ENCODE assay signal across 24 cellular contexts in the genomic region with DNA sequence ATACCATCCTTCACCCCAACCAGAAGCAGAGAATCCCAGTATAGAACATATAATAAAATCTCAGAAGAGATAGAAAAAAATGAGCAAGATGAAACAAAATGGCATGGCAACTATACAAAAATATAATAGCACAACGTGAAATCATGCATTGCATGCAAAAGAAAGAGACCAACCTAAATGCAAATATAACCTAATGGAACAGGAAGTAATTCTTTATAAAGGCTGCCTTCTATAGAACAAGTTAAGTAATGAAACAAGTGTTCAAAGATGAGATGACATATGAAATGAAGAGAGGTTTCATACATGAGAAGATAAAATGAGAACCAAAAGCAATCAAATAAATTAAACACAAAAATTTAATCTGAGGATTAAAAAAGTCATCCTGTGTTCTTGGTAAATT. TPM values are rescaled to one million over a fixed set of nuclear protein-coding genes. Genes with fewer than 3 reads are reported as not detected.
A peak's percentile ranks its signal among the peaks of the same experiment; 100 is the strongest.
DNase-seq lines count a peak whose midpoint lies in the region; ATAC-seq and FAIRE-seq lines count a peak whose summit lies in the region.
"Had no signal": no experiment of that assay in that cellular context is flagged by ENCODE, and none has a peak within 500 bp of the region (broad histone marks: within the 10 kb centered on the region; RNA-seq: fewer than 3 reads in every experiment).

No MANE protein-coding gene starts in this region.

- no peaks in the 10 kb centered on the region for H3K79me2 ChIP-seq in Karpas-422 (ENCODE audit: low read length)

- H3K9me3 ChIP-seq in Karpas-422 (ENCODE audit: low read length): no peaks in the 10 kb centered on the region
- H3K9me3 ChIP-seq in right cardiac atrium (ENCODE audit: control insufficient read depth, low read length): no peaks in the 10 kb centered on the region

- H3K27ac ChIP-seq in Karpas-422 (ENCODE audit: low read length): peak overlapping the region; percentile 82
- H3K27ac ChIP-seq in right cardiac atrium (ENCODE audit: low read length): no peak overlapping the region
- H3K27ac ChIP-seq: C4-2B had no signal

- H2AFZ ChIP-seq in Karpas-422 (ENCODE audit: low read length): peak overlapping the region; percentile 22
- H2AFZ ChIP-seq: GM23338 had no signal

- H3K9me2 ChIP-seq in Karpas-422 (replicated peaks; ENCODE audit: insufficient read depth, low read length): no peaks in the 10 kb centered on the region; the same call in 1 of the 2 replicates

- H4K20me1 ChIP-seq in Karpas-422 (ENCODE audit: insufficient read depth, low read depth, low read length): no peaks in the 10 kb centered on the region

- peak overlapping the region; percentile 33; the same call in 1 of the 2 replicates for H3K9ac ChIP-seq in Karpas-422 (ENCODE audit: low read length)

- 89% methylated on average over 1 of the region's 1 CpG for WGBS in right cardiac atrium

- peak; percentile 58 for FAIRE-seq in islet of Langerhans (lab: Jason Lieb, UNC)
- FAIRE-seq: A204.1, D721Med, GM12891, H54, HTR-8/SVneo, K562 had no signal

- H3K27me3 ChIP-seq in Karpas-422 (ENCODE audit: low read length) (0 out of 2 replicates have a peak, but pooled peaks cover 2% of the 10 kb centered on the region), right cardiac atrium (ENCODE audit: control insufficient read depth, insufficient read depth) (no peaks in the 10 kb centered on the region)

- DNase-seq in Karpas-422: peak; percentile 95
- peak; percentile 39 for DNase-seq in NCI-H526 treated with DMSO at 0.1 percent for 48 hours (lab: John Stamatoyannopoulos, UW)
- DNase-seq in right cardiac atrium: no peak
- no peak for DNase-seq in NCI-H146 (lab: John Stamatoyannopoulos, UW)
- DNase-seq: ACHN; AML-193; Caco-2; CD4-positive, alpha-beta T cell; DMS79 treated with DMSO at 0.1 percent for 48 hours; EL; HCEC 1CT; IMR-90 had no signal

- H3K4me1 ChIP-seq in Karpas-422 (ENCODE audit: low read length) (peaks cover 17% of the 10 kb centered on the region), right cardiac atrium (ENCODE audit: control insufficient read depth, insufficient read depth, low read length) (no peaks in the 10 kb centered on the region)
- H3K4me1 ChIP-seq: Caco-2 had no signal

- peak overlapping the region; percentile 72 for H3K4me2 ChIP-seq in Karpas-422 (ENCODE audit: low read depth, low read length, poor library complexity, severe bottlenecking)
- H3K4me2 ChIP-seq: GM23338 had no signal

- ATAC-seq in GM19023 (IDR thresholded peaks at IDR 0.05; ENCODE audit: unreplicated experiment) (no peak), right cardiac atrium (no peak), GM21515 (IDR thresholded peaks at IDR 0.05; ENCODE audit: unreplicated experiment) (no peak)
- ATAC-seq: GM23338, K562 had no signal

- intact Hi-C loops in right cardiac atrium (cut with DNase I): no loop called here

- H3K36me3 ChIP-seq in Karpas-422 (ENCODE audit: insufficient read depth, low read length): no peaks in the 10 kb centered on the region

- H3K4me3 ChIP-seq in Karpas-422 (ENCODE audit: low read length): peak overlapping the region; percentile 41
- H3K4me3 ChIP-seq in right cardiac atrium (ENCODE audit: low read length): no peak overlapping the region
- H3K4me3 ChIP-seq: GM23338, K562 had no signal

RNA-seq across cellular contexts. Expression of gene ARHGAP20, which starts 18.5 kb away (rescaled TPM):
- 0.25 TPM in 1 of 2 replicates, not detected in the other for total RNA-seq in Karpas-422 (2014; rRNA removed; shearing (Covaris generic); ENCODE audit: low replicate concordance)
- total RNA-seq in right cardiac atrium: under 1 TPM; 0.34 to 0.78 (median 0.42) TPM
- polyA plus RNA-seq in right cardiac atrium: 0.29 TPM
- total RNA-seq: CD4-positive, alpha-beta T cell; G401 had no signal
- polyA plus RNA-seq: GM23338, K562 had no signal

Comparison
In these comparisons a context has a peak if more than half of its experiments do, and no peak if none do; other contexts are left out.
1. DNase-seq: peak in Karpas-422 (single experiment) and NCI-H526 treated with DMSO at 0.1 percent for 48 hours (single experiment); none in right cardiac atrium (0 of 3) and NCI-H146 (single experiment).